Comparison of ENCODE assay signal across 15 cellular contexts in genomic region chr1:117710710-117711109, GRCh38.
DNase-seq lines count a peak whose midpoint lies in the region; ATAC-seq and TF ChIP-seq lines count a peak whose summit lies in the region.
"Had no signal": no experiment of that assay in that cellular context is flagged by ENCODE, and none has a peak within 500 bp of the region (broad histone marks: within the 10 kb centered on the region; RNA-seq: fewer than 3 reads in every experiment).

No MANE protein-coding gene starts in this region.

- POLR2A ChIA-PET in activated CD4-positive, alpha-beta T cell treated with anti-CD3 and anti-CD28 coated beads for 36 hours (lab: Charles Lee) = no interaction called here

- in situ Hi-C loops in astrocyte of the spinal cord (cut with HindIII; ENCODE audit: low sequenced_read_pairs) = no loop called here

- no peak for DNase-seq in GM12864 (ENCODE audit: low read depth)
- no peak for DNase-seq in astrocyte of the spinal cord (ENCODE audit: low read depth, low spot score)
- peak; percentile 20 to 23 for DNase-seq in lung microvascular endothelial cell (ENCODE audit: low read depth in 2 of 2)
- no peak for DNase-seq in left ventricle myocardium superior
- no peak for DNase-seq in AG20443 (ENCODE audit: low spot score)
- no peak for DNase-seq in activated CD4-positive, alpha-beta T cell treated with anti-CD3 and anti-CD28 coated beads for 36 hours
- DNase-seq: KBM-7, NCI-H510A treated with DMSO at 0.1 percent for 48 hours, substantia nigra, T-helper 9 cell had no signal

- H3K4me3 ChIP-seq in GM12864 (ENCODE audit: low read depth, low read length) = no peak overlapping the region
- H3K4me3 ChIP-seq in astrocyte of the spinal cord (ENCODE audit: low read depth, low read length) = no peak overlapping the region
- H3K4me3 ChIP-seq: coronary artery had no signal

- no peak overlapping the region for H3K27ac Mint-ChIP-seq in activated CD4-positive, alpha-beta T cell treated with anti-CD3 and anti-CD28 coated beads for 36 hours
- H3K27ac Mint-ChIP-seq: activated T-helper 1 cell treated with anti-CD3 and anti-CD28 coated beads, Interleukin-12 subunit alpha, Interleukin-12 subunit beta, Interleukin-2, Interleukin-4 antibody, amounts not matched to agents 30 ng/mL and 10 ng/mL and 1 ng/mL, durations not matched to agents 14 hours and 24 hours and 36 hours had no signal

- no peaks in the 10 kb centered on the region for H3K9me3 Mint-ChIP-seq in activated CD4-positive, alpha-beta T cell treated with anti-CD3 and anti-CD28 coated beads for 36 hours (ENCODE audit: low read depth)
- H3K9me3 Mint-ChIP-seq: activated T-helper 1 cell treated with anti-CD3 and anti-CD28 coated beads, Interleukin-12 subunit alpha, Interleukin-12 subunit beta, Interleukin-2, Interleukin-4 antibody, amounts not matched to agents 30 ng/mL and 10 ng/mL and 1 ng/mL, durations not matched to agents 14 hours and 24 hours and 36 hours had no signal

- ATAC-seq in left ventricle myocardium superior = no peak
- no peak for ATAC-seq in activated CD4-positive, alpha-beta T cell treated with anti-CD3 and anti-CD28 coated beads for 36 hours
- no peak for ATAC-seq in HG02610 (IDR thresholded peaks at IDR 0.05; ENCODE audit: unreplicated experiment)

- TF ChIP-seq CTCF in GM12864 (IDR thresholded peaks at IDR 0.05; ENCODE audit: low read depth, low read length, missing control alignments) = peak; percentile 51
- peak; percentile 41; the same call in 1 of the 2 replicates for TF ChIP-seq CTCF in LNCAP (IDR thresholded peaks at IDR 0.05)
- TF ChIP-seq CTCF in astrocyte of the spinal cord (IDR thresholded peaks at IDR 0.05; ENCODE audit: low read depth, low read length) = peak; percentile 39

- intact Hi-C loops in left ventricle myocardium superior (cut with micrococcal nuclease) = no loop called here
- intact Hi-C loops in activated CD4-positive, alpha-beta T cell treated with anti-CD3 and anti-CD28 coated beads for 36 hours (cut with DNase I, micrococcal nuclease) = no loop called here

- H3K36me3 Mint-ChIP-seq in activated CD4-positive, alpha-beta T cell treated with anti-CD3 and anti-CD28 coated beads for 36 hours (ENCODE audit: low read depth) = no peaks in the 10 kb centered on the region

- H3K4me1 Mint-ChIP-seq in activated CD4-positive, alpha-beta T cell treated with anti-CD3 and anti-CD28 coated beads for 36 hours = no peaks in the 10 kb centered on the region

- peaks cover 13% of the 10 kb centered on the region for H3K27me3 Mint-ChIP-seq in activated CD4-positive, alpha-beta T cell treated with anti-CD3 and anti-CD28 coated beads for 36 hours

- CTCF ChIA-PET in activated CD4-positive, alpha-beta T cell treated with anti-CD3 and anti-CD28 coated beads for 36 hours (lab: Charles Lee) = interaction anchor here (1.0 to 1.4 kb wide), 3 partner anchors 9 to 70 kb away, joined by 3 to 5 read pairs (median 4); no protein-coding TSS in a partner anchor

- no peak overlapping the region for H3K4me3 Mint-ChIP-seq in activated CD4-positive, alpha-beta T cell treated with anti-CD3 and anti-CD28 coated beads for 36 hours
- H3K4me3 Mint-ChIP-seq: activated T-helper 1 cell treated with anti-CD3 and anti-CD28 coated beads, Interleukin-12 subunit alpha, Interleukin-12 subunit beta, Interleukin-2, Interleukin-4 antibody, amounts not matched to agents 30 ng/mL and 10 ng/mL and 1 ng/mL, durations not matched to agents 14 hours and 24 hours and 36 hours; nephron had no signal

Comparison
In these comparisons a context has a peak if more than half of its experiments do, and no peak if none do; other contexts are left out.
1. DNase-seq: peak in lung microvascular endothelial cell (2 of 2); none in GM12864 (single experiment), astrocyte of the spinal cord (single experiment), left ventricle myocardium superior (single experiment), AG20443 (single experiment) and activated CD4-positive, alpha-beta T cell treated with anti-CD3 and anti-CD28 coated beads for 36 hours (single experiment).
2. Peak in every context shown above with its lines, with median percentiles within 50 percentile points of each other: CTCF ChIP-seq.